In genomic region chr3:158205994-158206393, GRCh38 we compare ENCODE assay signal across 21 cellular contexts.
A peak's percentile ranks its signal among the peaks of the same experiment; 100 is the strongest.
DNase-seq lines count a peak whose midpoint lies in the region; ATAC-seq and TF ChIP-seq lines count a peak whose summit lies in the region.
"Had no signal": no experiment of that assay in that cellular context is flagged by ENCODE, and none has a peak within 500 bp of the region (broad histone marks: within the 10 kb centered on the region; RNA-seq: fewer than 3 reads in every experiment).

No MANE protein-coding gene starts in this region.

- H3K36me3 Mint-ChIP-seq in central memory CD8-positive, alpha-beta T cell (ENCODE audit: insufficient read depth), result peaks cover 10% of the 10 kb centered on the region
- peaks cover 29% of the 10 kb centered on the region for H3K36me3 Mint-ChIP-seq in activated CD8-positive, alpha-beta T cell treated with anti-CD3 and anti-CD28 coated beads for 36 hours (ENCODE audit: low read depth)

- ATAC-seq in GM18873 (IDR thresholded peaks at IDR 0.05; ENCODE audit: low FRiP score, unreplicated experiment) (peak; percentile 76), GM21515 (IDR thresholded peaks at IDR 0.05; ENCODE audit: unreplicated experiment) (peak; percentile 81), HG02885 (IDR thresholded peaks at IDR 0.05; ENCODE audit: poor library complexity, unreplicated experiment) (peak; percentile 84), HG03108 (IDR thresholded peaks at IDR 0.05; ENCODE audit: unreplicated experiment) (no peak)
- no peak for ATAC-seq in central memory CD8-positive, alpha-beta T cell (replicated peaks; ENCODE audit: extremely low read depth, poor library complexity, severe bottlenecking)
- ATAC-seq in activated CD8-positive, alpha-beta T cell treated with anti-CD3 and anti-CD28 coated beads for 36 hours, result no peak
- ATAC-seq: heart left ventricle, Right ventricle myocardium inferior had no signal

- no peak overlapping the region for H3K27ac ChIP-seq in uterus
- H3K27ac ChIP-seq: esophagus squamous epithelium, heart left ventricle, neutrophil, thoracic aorta had no signal

- POLR2A ChIA-PET in activated CD8-positive, alpha-beta T cell treated with anti-CD3 and anti-CD28 coated beads for 36 hours (lab: Charles Lee), result no interaction called here

- H3K4me1 Mint-ChIP-seq in central memory CD8-positive, alpha-beta T cell, result peaks cover 16% of the 10 kb centered on the region
- no peaks in the 10 kb centered on the region for H3K4me1 Mint-ChIP-seq in activated CD8-positive, alpha-beta T cell treated with anti-CD3 and anti-CD28 coated beads for 36 hours (ENCODE audit: low read depth)

- peak overlapping the region; percentile 14 for H3K27ac Mint-ChIP-seq in central memory CD8-positive, alpha-beta T cell (ENCODE audit: low read depth)
- H3K27ac Mint-ChIP-seq in activated CD8-positive, alpha-beta T cell treated with anti-CD3 and anti-CD28 coated beads for 36 hours, result no peak overlapping the region

- H3K36me3 ChIP-seq in uterus, result no peaks in the 10 kb centered on the region
- H3K36me3 ChIP-seq: esophagus squamous epithelium, neutrophil, thoracic aorta had no signal

- intact Hi-C loops in uterus (cut with DNase I; ENCODE audit: low total_unique reads), result no loop called here
- intact Hi-C loops in activated CD8-positive, alpha-beta T cell treated with anti-CD3 and anti-CD28 coated beads for 36 hours (cut with micrococcal nuclease), result no loop called here

- H3K4me1 ChIP-seq in uterus, result no peaks in the 10 kb centered on the region
- H3K4me1 ChIP-seq: esophagus squamous epithelium, heart left ventricle had no signal

- TF ChIP-seq POLR2A in uterus (IDR thresholded peaks at IDR 0.05), result no peak

- H3K4me3 Mint-ChIP-seq in central memory CD8-positive, alpha-beta T cell, result no peak overlapping the region
- H3K4me3 Mint-ChIP-seq in activated CD8-positive, alpha-beta T cell treated with anti-CD3 and anti-CD28 coated beads for 36 hours, result no peak overlapping the region

- TF ChIP-seq CTCF in uterus (IDR thresholded peaks at IDR 0.05), result no peak
- no peak for TF ChIP-seq CTCF in activated CD8-positive, alpha-beta T cell treated with anti-CD3 and anti-CD28 coated beads for 36 hours (IDR thresholded peaks at IDR 0.05)

- no peak for DNase-seq in central memory CD8-positive, alpha-beta T cell (ENCODE audit: low spot score in 2 of 2)
- no peak for DNase-seq in stimulated activated CD4-positive, alpha-beta T cell treated with anti-CD3 and anti-CD28 coated beads, Interleukin-4, amount 100 ng/mL, for 24 hours
- DNase-seq in uterus, result no peak
- no peak for DNase-seq in activated CD8-positive, alpha-beta T cell treated with anti-CD3 and anti-CD28 coated beads for 36 hours
- DNase-seq: activated effector memory CD4-positive, alpha-beta T cell treated with Interleukin-2 at 50 U/mL for 16 hours; AML-193; COR-L47; effector CD8-positive, alpha-beta T cell; esophagus squamous epithelium; heart left ventricle; MV-4-11; NCI-H2029 treated with DMSO at 0.1 percent for 48 hours; stimulated activated CD4-positive, alpha-beta T cell treated with anti-CD3 and anti-CD28 coated beads, Interleukin-12 subunit alpha, Interleukin-12 subunit beta, amount 100 ng/mL, for 4 hours; SW 1271 had no signal

- no peaks in the 10 kb centered on the region for H3K27me3 Mint-ChIP-seq in central memory CD8-positive, alpha-beta T cell
- H3K27me3 Mint-ChIP-seq in activated CD8-positive, alpha-beta T cell treated with anti-CD3 and anti-CD28 coated beads for 36 hours, result no peaks in the 10 kb centered on the region

- H3K9me3 Mint-ChIP-seq in central memory CD8-positive, alpha-beta T cell, result peaks cover 7% of the 10 kb centered on the region
- H3K9me3 Mint-ChIP-seq in activated CD8-positive, alpha-beta T cell treated with anti-CD3 and anti-CD28 coated beads for 36 hours, result peaks cover 6% of the 10 kb centered on the region

- peaks cover 0 to 5% of the 10 kb centered on the region in 2 donors for H3K9me3 ChIP-seq in uterus
- H3K9me3 ChIP-seq: neutrophil had no signal

- H3K27me3 ChIP-seq in uterus, result no peaks in the 10 kb centered on the region
- H3K27me3 ChIP-seq: esophagus squamous epithelium, heart left ventricle, neutrophil had no signal

- H3K4me3 ChIP-seq in uterus, result no peak overlapping the region
- H3K4me3 ChIP-seq: esophagus squamous epithelium, heart left ventricle, thoracic aorta had no signal

- CTCF ChIA-PET in activated CD8-positive, alpha-beta T cell treated with anti-CD3 and anti-CD28 coated beads for 36 hours (lab: Charles Lee), result no interaction called here

Comparison
In these comparisons a context has a peak if more than half of its experiments do, and no peak if none do; other contexts are left out.
1. ATAC-seq: peak in GM18873 (single experiment), GM21515 (single experiment) and HG02885 (single experiment); none in central memory CD8-positive, alpha-beta T cell (single experiment), activated CD8-positive, alpha-beta T cell treated with anti-CD3 and anti-CD28 coated beads for 36 hours (single experiment) and HG03108 (single experiment).